Comparison of ENCODE assay signal across 15 cellular contexts in genomic region chr14:23481992-23482813, GRCh38. TPM values are rescaled to one million over a fixed set of nuclear protein-coding genes. Genes with fewer than 3 reads are reported as not detected.
DNase-seq lines count a peak whose midpoint lies in the region; ATAC-seq and TF ChIP-seq lines count a peak whose summit lies in the region.
"Had no signal": no experiment of that assay in that cellular context is flagged by ENCODE, and none has a peak within 500 bp of the region (broad histone marks: within the 10 kb centered on the region; RNA-seq: fewer than 3 reads in every experiment).

No MANE protein-coding gene starts in this region.

- H3K27ac ChIP-seq in dorsolateral prefrontal cortex = peak overlapping the region in 44 of 59 donors; percentile 3 to 87 (median 58)
- H3K27ac ChIP-seq in heart left ventricle = no peak overlapping the region
- H3K27ac ChIP-seq: body of pancreas, VCaP had no signal

- 50 to 60% (median 52%) methylated on average over 7 of the region's 7 CpGs for WGBS in heart left ventricle, 4 donors

- H3K4me1 ChIP-seq in heart left ventricle = peaks cover 0 to 6% (median 0%) of the 10 kb centered on the region in 12 donors
- H3K4me1 ChIP-seq: body of pancreas had no signal

- no peak overlapping the region for H3K4me3 Mint-ChIP-seq in neural crest cell

- peak in 47 of 56 donors; percentile 9 to 59 (median 38) for TF ChIP-seq CTCF in dorsolateral prefrontal cortex (IDR thresholded peaks at IDR 0.05 in 54 of 56, conservative IDR thresholded peaks at IDR 0.05 in 2 of 56; ENCODE audit: low read depth in 1 of 56, partially characterized antibody in 56 of 56)
- no peak for TF ChIP-seq CTCF in neural crest cell (conservative IDR thresholded peaks at IDR 0.05)
- TF ChIP-seq CTCF in heart left ventricle (IDR thresholded peaks at IDR 0.05) = no peak

- H3K4me3 ChIP-seq in dorsolateral prefrontal cortex (no peak overlapping the region), heart left ventricle (no peak overlapping the region)
- H3K4me3 ChIP-seq: body of pancreas had no signal

- no peaks in the 10 kb centered on the region for H3K27me3 Mint-ChIP-seq in neural crest cell (ENCODE audit: low read depth)

- peak overlapping the region; percentile 29 for H3K27ac Mint-ChIP-seq in neural crest cell (ENCODE audit: unreplicated experiment)

- peaks cover 0 to 55% (median 20%) of the 10 kb centered on the region in 9 donors for H3K36me3 ChIP-seq in heart left ventricle

- DNase-seq in NCI-H2196 (lab: John Stamatoyannopoulos, UW; ENCODE audit: unreplicated experiment) = peak; percentile 12
- DNase-seq in NCI-H2196 treated with DMSO at 0.1 percent for 48 hours (lab: John Stamatoyannopoulos, UW; ENCODE audit: unreplicated experiment) = no peak
- DNase-seq in NCI-H1694 (lab: John Stamatoyannopoulos, UW) = peak; percentile 66
- peak in 1 of 10 donors; percentile 27 for DNase-seq in dorsolateral prefrontal cortex
- DNase-seq in neural crest cell (ENCODE audit: low read depth, low spot score) = no peak
- no peak for DNase-seq in heart left ventricle
- DNase-seq in stimulated activated CD4-positive, alpha-beta T cell treated with anti-CD3 and anti-CD28 coated beads, Interleukin-15, amount 100 ng/mL, for 24 hours = no peak
- DNase-seq: body of pancreas; COR-L47; effector memory CD4-positive, alpha-beta T cell; NCI-H2081 treated with DMSO at 0.1 percent for 48 hours had no signal

- no peak for TF ChIP-seq POLR2A in heart left ventricle (IDR thresholded peaks at IDR 0.05)

- H3K9me3 ChIP-seq in heart left ventricle = no peaks in the 10 kb centered on the region
- H3K9me3 ChIP-seq: body of pancreas had no signal

- intact Hi-C loops in dorsolateral prefrontal cortex (cut with DNase I) = loop anchor here (1.0 to 5.0 kb wide), 4 partner anchors 55 to 79 kb away; no protein-coding TSS in a partner anchor
- intact Hi-C loops in heart left ventricle (cut with DNase I) = loop anchor here in 3 of 10 donors (2.0 to 10.0 kb wide), 3 partner anchors 53 to 79 kb away; no protein-coding TSS in a partner anchor

- no peak for ATAC-seq in GM21528 (IDR thresholded peaks at IDR 0.05; ENCODE audit: low FRiP score, unreplicated experiment)
- ATAC-seq in heart left ventricle = no peak
- ATAC-seq: body of pancreas had no signal

- no peaks in the 10 kb centered on the region for H3K9me3 Mint-ChIP-seq in neural crest cell

- H3K27me3 ChIP-seq in dorsolateral prefrontal cortex (no peaks in the 10 kb centered on the region), heart left ventricle (no peaks in the 10 kb centered on the region)
- H3K27me3 ChIP-seq: body of pancreas had no signal

- H3K4me1 Mint-ChIP-seq in neural crest cell = peaks cover 23% of the 10 kb centered on the region

- H3K36me3 Mint-ChIP-seq in neural crest cell (ENCODE audit: low read depth) = peaks cover under 1% of the 10 kb centered on the region

RNA-seq across cellular contexts. Expression of gene NGDN, which starts 12.7 kb away (rescaled TPM):
- total RNA-seq in dorsolateral prefrontal cortex (10 to 100 TPM; 23.4 to 51.0 (median 37.9) TPM), neural crest cell (53.3 and 54.7 TPM in 2 replicates), heart left ventricle (10 to 100 TPM; 16.5 to 23.4 (median 18.7) TPM)
- polyA plus RNA-seq in heart left ventricle = 10 to 100 TPM; 17.8 to 43.4 TPM

RNA-seq across cellular contexts. Expression of gene MYH7, which starts 46.7 kb away (rescaled TPM):
- 1 to 10 TPM in 106 of 120 experiments, under 1 TPM in 14; 0.40 to 6.7 (median 1.9) TPM for total RNA-seq in dorsolateral prefrontal cortex
- total RNA-seq in neural crest cell = 0.05 TPM in 1 of 2 replicates, not detected in the other
- over 10,000 TPM in 7 of 9 donors, 1,000 to 10,000 TPM in 2; 6,202 to 23,825 (median 18,310) TPM for total RNA-seq in heart left ventricle
- polyA plus RNA-seq in heart left ventricle = over 10,000 TPM in 1 of 2 donors, 100 to 1,000 TPM in 1; 727 to 12,111 TPM
- total RNA-seq: osteocyte had no signal
- polyA plus RNA-seq: AG04450 had no signal

Comparison
In these comparisons a context has a peak if more than half of its experiments do, and no peak if none do; other contexts are left out.
1. DNase-seq: peak in NCI-H2196 (single experiment) and NCI-H1694 (single experiment); none in NCI-H2196 treated with DMSO at 0.1 percent for 48 hours (single experiment), neural crest cell (single experiment), heart left ventricle (0 of 5) and stimulated activated CD4-positive, alpha-beta T cell treated with anti-CD3 and anti-CD28 coated beads, Interleukin-15, amount 100 ng/mL, for 24 hours (single experiment).
2. H3K27ac ChIP-seq: peak in dorsolateral prefrontal cortex (44 of 59); none in heart left ventricle (0 of 12).
3. CTCF ChIP-seq: peak in dorsolateral prefrontal cortex (47 of 56); none in neural crest cell (single experiment) and heart left ventricle (0 of 12).
4. RNA of gene MYH7, which starts 46.7 kb away (total RNA-seq): 6,202 to 23,825 TPM in heart left ventricle; 0.40 to 6.7 TPM in dorsolateral prefrontal cortex and 0.05 TPM in neural crest cell; every median in the first group is over 100 times any median in the second.